In the genomic region with DNA sequence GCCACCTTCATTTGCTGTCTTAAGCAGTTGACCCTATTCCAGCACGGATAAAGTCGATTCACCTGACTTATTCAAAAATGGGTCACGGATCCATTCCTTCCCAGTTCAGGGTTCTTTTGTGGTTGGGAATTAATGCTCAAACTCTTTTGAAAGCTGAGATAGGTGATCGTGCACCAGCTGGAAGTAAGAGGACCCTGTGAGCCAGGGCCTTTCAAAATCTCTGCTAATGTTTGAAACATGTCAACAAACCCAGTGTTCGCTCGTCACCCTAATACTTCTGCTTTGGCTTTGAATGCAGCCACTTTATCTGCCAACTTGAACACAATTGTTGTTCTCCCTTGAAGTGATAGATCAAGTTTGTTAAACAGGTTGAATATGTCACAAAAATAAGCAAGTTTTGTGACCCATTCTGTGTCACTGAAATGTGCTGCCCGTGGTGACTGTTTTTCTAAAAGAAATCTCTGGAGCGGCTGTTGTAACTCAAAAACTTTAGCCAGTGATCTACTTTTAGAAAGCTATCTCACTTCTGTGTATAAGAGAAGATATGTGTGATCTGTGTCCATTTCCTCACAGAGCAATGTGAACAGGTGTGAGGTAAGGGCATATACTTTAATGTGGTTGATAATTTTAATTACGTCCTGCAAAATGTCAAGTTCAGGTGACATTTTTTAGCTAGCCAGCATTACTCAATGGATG, we compare ENCODE assay signal across 29 cellular contexts.
"Had no signal": no experiment of that assay in that cellular context is flagged by ENCODE, and none has a peak within 500 bp of the region (broad histone marks: within the 10 kb centered on the region; RNA-seq: fewer than 3 reads in every experiment).

No MANE protein-coding gene starts in this region.

- H3K9me3 Mint-ChIP-seq: memory B cell; stimulated activated memory B cell treated with anti-CD40 and anti-IgM and Interleukin-4, amounts not matched to agents 10 μg/mL and 1 μg/mL and 100 μg/mL, for 72 hours had no signal

- H3K27me3 ChIP-seq: colonic mucosa, esophagus muscularis mucosa, foreskin keratinocyte, heart right ventricle, neural progenitor cell, ovary, sigmoid colon, spleen, testis, tibial artery, upper lobe of left lung had no signal

- H3K27ac ChIP-seq: colonic mucosa, esophagus muscularis mucosa, foreskin keratinocyte, neural progenitor cell, ovary, sigmoid colon, skin epidermis, testis, tibial artery, upper lobe of left lung had no signal

- H3K27me3 Mint-ChIP-seq: memory B cell; stimulated activated memory B cell treated with anti-CD40 and anti-IgM and Interleukin-4, amounts not matched to agents 10 μg/mL and 1 μg/mL and 100 μg/mL, for 72 hours had no signal

- H3K4me1 Mint-ChIP-seq: nephron, neural progenitor cell had no signal

- H3K27ac Mint-ChIP-seq: memory B cell; nephron; neural progenitor cell; stimulated activated memory B cell treated with anti-CD40 and anti-IgM and Interleukin-4, amounts not matched to agents 10 μg/mL and 1 μg/mL and 100 μg/mL, for 72 hours had no signal

- H3K4me1 ChIP-seq: colonic mucosa, foreskin keratinocyte, neural progenitor cell, testis, tibial artery had no signal

- ATAC-seq: foreskin keratinocyte; left ventricle myocardium superior; right cardiac atrium; stimulated activated memory B cell treated with anti-CD40 and anti-IgM and Interleukin-4, amounts not matched to agents 10 μg/mL and 1 μg/mL and 100 μg/mL, for 72 hours; stimulated activated naive CD8-positive, alpha-beta T cell treated with anti-CD3 and anti-CD28 coated beads, Interleukin-15, Interleukin-2, amounts not matched to agents 100 U/mL and 50 U/mL, for 24 hours had no signal

- H3K36me3 ChIP-seq: colonic mucosa, ovary, sigmoid colon, upper lobe of left lung had no signal

- DNase-seq: central memory CD4-positive, alpha-beta T cell; colonic mucosa; dermis blood vessel endothelial cell; effector memory CD4-positive, alpha-beta T cell; foreskin keratinocyte; glutamatergic neuron; heart right ventricle; hippocampal formation; islet precursor cell; kidney glomerular epithelial cell; left ventricle myocardium superior; nucleus accumbens; ovary; right cardiac atrium; sigmoid colon; spleen; stimulated activated CD4-positive, alpha-beta T cell treated with anti-CD3 and anti-CD28 coated beads, Interleukin-4, amount 100 ng/mL, for 4 hours; stimulated activated naive CD8-positive, alpha-beta T cell treated with anti-CD3 and anti-CD28 coated beads, Interleukin-15, Interleukin-2, amounts not matched to agents 100 U/mL and 50 U/mL, for 24 hours; substantia nigra; testis; tibial artery; upper lobe of left lung had no signal

- H3K4me3 Mint-ChIP-seq: memory B cell; nephron; neural progenitor cell; stimulated activated memory B cell treated with anti-CD40 and anti-IgM and Interleukin-4, amounts not matched to agents 10 μg/mL and 1 μg/mL and 100 μg/mL, for 72 hours had no signal

- H3K4me3 ChIP-seq: colonic mucosa, esophagus muscularis mucosa, heart right ventricle, lung, neural progenitor cell, ovary, sigmoid colon, skin epidermis, spleen, testis, tibial artery, upper lobe of left lung had no signal

- H3K9me3 ChIP-seq: colonic mucosa, esophagus muscularis mucosa, ovary, sigmoid colon, spleen, testis, tibial artery, upper lobe of left lung had no signal
